ENCODE assay signal across 30 cellular contexts in genomic region chr12:96226401-96226800, GRCh38. TPM values are rescaled to one million over a fixed set of nuclear protein-coding genes. Genes with fewer than 3 reads are reported as not detected.
DNase-seq lines count a peak whose midpoint lies in the region; ATAC-seq, FAIRE-seq and TF ChIP-seq lines count a peak whose summit lies in the region.
"Had no signal": no experiment of that assay in that cellular context is flagged by ENCODE, and none has a peak within 500 bp of the region (broad histone marks: within the 10 kb centered on the region; RNA-seq: fewer than 3 reads in every experiment).

No MANE protein-coding gene starts in this region.

- DNase-seq in activated T-cell treated with anti-CD3 and anti-CD28 coated beads, Interleukin-2, amount 50 U/mL, for 1 hour: peak; percentile 14
- no peak for DNase-seq in activated T-cell treated with anti-CD3 and anti-CD28 coated beads, Interleukin-2, amount 50 U/mL, for 48 hours
- no peak for DNase-seq in CD4-positive, alpha-beta T cell
- no peak for DNase-seq in activated T-helper 2 cell treated with anti-CD3 and anti-CD28 coated beads, Interferon-gamma antibody, Interleukin-2, Interleukin-4, amounts not matched to agents 10 μg/mL and 5 μg/mL and 100 μg/mL, durations not matched to agents 14 hours and 24 hours and 36 hours (ENCODE audit: low spot score)
- DNase-seq in mucosa of descending colon (no peak), small intestine (no peak), NCI-H1930 (lab: John Stamatoyannopoulos, UW) (no peak)
- DNase-seq: activated CD4-positive, alpha-beta T cell treated with anti-CD3 and anti-CD28 coated beads for 4 hours; activated naive CD4-positive, alpha-beta T cell treated with Interleukin-2 at 50 U/mL for 16 hours; amygdala; Caco-2; cortex of kidney; DND-41; endodermal cell; Karpas-422; lower lobe of right lung; MV-4-11; NCI-H1694; NCI-H2171 treated with DMSO at 0.1 percent for 48 hours; NCI-H524; SJCRH30; stimulated activated CD8-positive, alpha-beta memory T cell treated with anti-CD3 and anti-CD28 coated beads, Interleukin-4, amount 100 ng/mL, for 48 hours; substantia nigra had no signal

- H3K4me1 ChIP-seq in mucosa of descending colon (ENCODE audit: low read depth) (no peaks in the 10 kb centered on the region), small intestine (ENCODE audit: control insufficient read depth in 2 of 2, insufficient read depth in 1 of 2, low read depth in 1 of 2, low read length in 1 of 2) (peaks cover 0 to 4% of the 10 kb centered on the region in 2 donors)
- H3K4me1 ChIP-seq: Caco-2, prostate gland, SJCRH30 had no signal

- no peaks in the 10 kb centered on the region for H3K36me3 ChIP-seq in mucosa of descending colon (ENCODE audit: low read depth)
- peaks cover 0 to 3% of the 10 kb centered on the region in 2 donors for H3K36me3 ChIP-seq in small intestine (ENCODE audit: control insufficient read depth in 2 of 2, insufficient read depth in 2 of 2, low read length in 2 of 2)
- H3K36me3 ChIP-seq: cardiac muscle cell, neutrophil, prostate gland had no signal

- 92 to 95% (median 95%) methylated on average over 4 of the region's 4 CpGs for WGBS in small intestine, 3 donors

- FAIRE-seq in small intestine (lab: Jason Lieb, UNC): no peak
- FAIRE-seq: A549, keratinocyte had no signal

- no peaks in the 10 kb centered on the region for H3K27me3 ChIP-seq in CD4-positive, alpha-beta T cell (ENCODE audit: control insufficient read depth, insufficient read depth, low read length)
- no peaks in the 10 kb centered on the region for H3K27me3 ChIP-seq in small intestine (ENCODE audit: control insufficient read depth in 2 of 2, insufficient read depth in 2 of 2, low read length in 2 of 2)
- H3K27me3 ChIP-seq: cardiac muscle cell, neutrophil, SJCRH30 had no signal

- no peak overlapping the region for H3K4me3 Mint-ChIP-seq in CD4-positive, alpha-beta T cell
- no peak overlapping the region for H3K4me3 Mint-ChIP-seq in activated T-helper 2 cell treated with anti-CD3 and anti-CD28 coated beads, Interferon-gamma antibody, Interleukin-2, Interleukin-4, amounts not matched to agents 10 μg/mL and 5 μg/mL and 100 μg/mL, durations not matched to agents 14 hours and 24 hours and 36 hours (ENCODE audit: low read depth)
- H3K4me3 Mint-ChIP-seq: endodermal cell had no signal

- H3K9me3 ChIP-seq in CD4-positive, alpha-beta T cell (ENCODE audit: control insufficient read depth, low read length): no peaks in the 10 kb centered on the region
- H3K9me3 ChIP-seq in mucosa of descending colon (no peaks in the 10 kb centered on the region), small intestine (ENCODE audit: control insufficient read depth, low read depth) (no peaks in the 10 kb centered on the region)
- H3K9me3 ChIP-seq: Caco-2, lower lobe of right lung, neutrophil, prostate gland, SJCRH30 had no signal

- CTCF ChIA-PET in CD4-positive, alpha-beta T cell (lab: Charles Lee): no interaction called here

- peaks cover 23% of the 10 kb centered on the region for H3K4me1 Mint-ChIP-seq in CD4-positive, alpha-beta T cell (ENCODE audit: low read depth)
- H3K4me1 Mint-ChIP-seq in activated T-helper 2 cell treated with anti-CD3 and anti-CD28 coated beads, Interferon-gamma antibody, Interleukin-2, Interleukin-4, amounts not matched to agents 10 μg/mL and 5 μg/mL and 100 μg/mL, durations not matched to agents 14 hours and 24 hours and 36 hours (ENCODE audit: low read depth): peaks cover 4% of the 10 kb centered on the region
- H3K4me1 Mint-ChIP-seq: endodermal cell had no signal

- no peaks in the 10 kb centered on the region for H3K27me3 Mint-ChIP-seq in CD4-positive, alpha-beta T cell
- no peaks in the 10 kb centered on the region for H3K27me3 Mint-ChIP-seq in activated T-helper 2 cell treated with anti-CD3 and anti-CD28 coated beads, Interferon-gamma antibody, Interleukin-2, Interleukin-4, amounts not matched to agents 10 μg/mL and 5 μg/mL and 100 μg/mL, durations not matched to agents 14 hours and 24 hours and 36 hours (ENCODE audit: low read depth)

- H3K36me3 Mint-ChIP-seq in CD4-positive, alpha-beta T cell (ENCODE audit: low read depth): peaks cover 69% of the 10 kb centered on the region
- H3K36me3 Mint-ChIP-seq in activated T-helper 2 cell treated with anti-CD3 and anti-CD28 coated beads, Interferon-gamma antibody, Interleukin-2, Interleukin-4, amounts not matched to agents 10 μg/mL and 5 μg/mL and 100 μg/mL, durations not matched to agents 14 hours and 24 hours and 36 hours (ENCODE audit: low read depth): peaks cover 63% of the 10 kb centered on the region

- H3K27ac Mint-ChIP-seq in CD4-positive, alpha-beta T cell: peak overlapping the region; percentile 6
- H3K27ac Mint-ChIP-seq in activated T-helper 2 cell treated with anti-CD3 and anti-CD28 coated beads, Interferon-gamma antibody, Interleukin-2, Interleukin-4, amounts not matched to agents 10 μg/mL and 5 μg/mL and 100 μg/mL, durations not matched to agents 14 hours and 24 hours and 36 hours: peak overlapping the region; percentile 23
- H3K27ac Mint-ChIP-seq: endodermal cell had no signal

- intact Hi-C loops in CD4-positive, alpha-beta T cell (cut with DNase I, micrococcal nuclease): no loop called here
- intact Hi-C loops in activated T-helper 2 cell treated with anti-CD3 and anti-CD28 coated beads, Interferon-gamma antibody, Interleukin-2, Interleukin-4, amounts not matched to agents 10 μg/mL and 5 μg/mL and 100 μg/mL, durations not matched to agents 14 hours and 24 hours and 36 hours (cut with micrococcal nuclease): no loop called here
- intact Hi-C loops in mucosa of descending colon (cut with DNase I, micrococcal nuclease): no loop called here

- TF ChIP-seq CTCF in CD4-positive, alpha-beta T cell (IDR thresholded peaks at IDR 0.05): no peak
- TF ChIP-seq CTCF in mucosa of descending colon (IDR thresholded peaks at IDR 0.05): no peak

- H3K27ac ChIP-seq in CD4-positive, alpha-beta T cell (ENCODE audit: low read depth, low read length): no peak overlapping the region
- H3K27ac ChIP-seq in small intestine (ENCODE audit: low read depth in 1 of 2, low read length in 1 of 2): no peak overlapping the region
- H3K27ac ChIP-seq: lower lobe of right lung, neutrophil, prostate gland, SJCRH30 had no signal

- H3K4me3 ChIP-seq in mucosa of descending colon: no peak overlapping the region
- no peak overlapping the region for H3K4me3 ChIP-seq in small intestine (ENCODE audit: low read depth in 1 of 2, low read length in 2 of 2)
- H3K4me3 ChIP-seq: A549, cardiac muscle cell, lower lobe of right lung, prostate gland, SJCRH30 had no signal

- POLR2A ChIA-PET in CD4-positive, alpha-beta T cell (lab: Charles Lee): no interaction called here

- ATAC-seq in CD4-positive, alpha-beta T cell (ENCODE audit: poor library complexity): no peak
- ATAC-seq in mucosa of descending colon: peak; percentile 7
- no peak for ATAC-seq in GM21529 (IDR thresholded peaks at IDR 0.05; ENCODE audit: unreplicated experiment)
- ATAC-seq: lower lobe of right lung, Panc1 had no signal

- H3K9me3 Mint-ChIP-seq in CD4-positive, alpha-beta T cell: no peaks in the 10 kb centered on the region
- no peaks in the 10 kb centered on the region for H3K9me3 Mint-ChIP-seq in activated T-helper 2 cell treated with anti-CD3 and anti-CD28 coated beads, Interferon-gamma antibody, Interleukin-2, Interleukin-4, amounts not matched to agents 10 μg/mL and 5 μg/mL and 100 μg/mL, durations not matched to agents 14 hours and 24 hours and 36 hours
- H3K9me3 Mint-ChIP-seq: endodermal cell had no signal

RNA-seq across cellular contexts. Expression of gene ELK3, which starts 32.2 kb away (rescaled TPM):
- 10 to 100 TPM; 26.8 to 31.5 TPM for total RNA-seq in CD4-positive, alpha-beta T cell
- 37.0 and 39.7 TPM in 2 replicates for total RNA-seq in activated T-helper 2 cell treated with anti-CD3 and anti-CD28 coated beads, Interferon-gamma antibody, Interleukin-2, Interleukin-4, amounts not matched to agents 10 μg/mL and 5 μg/mL and 100 μg/mL, durations not matched to agents 14 hours and 24 hours and 36 hours
- total RNA-seq in mucosa of descending colon: 10 to 100 TPM in 2 of 3 donors, 1 to 10 TPM in 1; 7.6 to 17.2 (median 12.0) TPM
- polyA plus RNA-seq in small intestine: 10 to 100 TPM in 1 of 3 donors, 1 to 10 TPM in 1, under 1 TPM in 1; 0.67 to 15.9 (median 6.2) TPM
